Comparison of ENCODE assay signal across 22 cellular contexts in the genomic region with DNA sequence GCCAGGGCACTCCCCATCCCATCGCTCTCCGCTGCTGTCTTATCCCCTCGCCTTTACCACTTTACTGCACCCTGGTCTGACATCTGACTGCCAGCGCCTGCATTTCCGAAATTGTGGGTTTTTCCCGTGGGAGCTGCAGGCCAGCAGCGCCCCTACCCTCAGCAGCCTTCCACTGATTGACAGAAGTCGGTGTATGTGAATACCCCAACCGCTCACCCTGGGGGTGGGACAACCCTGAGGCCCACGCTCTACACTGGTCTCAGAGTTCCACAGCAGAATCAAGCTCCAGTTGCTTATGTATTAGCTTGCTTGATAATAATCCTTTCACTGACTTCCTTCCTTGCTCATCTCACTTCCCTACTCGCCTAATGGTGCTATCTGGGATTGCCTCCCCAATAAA.
"Had no signal": no experiment of that assay in that cellular context is flagged by ENCODE, and none has a peak within 500 bp of the region (broad histone marks: within the 10 kb centered on the region; RNA-seq: fewer than 3 reads in every experiment).

No MANE protein-coding gene starts in this region.

- H3K27ac Mint-ChIP-seq: dendritic cell treated with granulocyte-macrophage colony-stimulating factor and Interleukin-4, amounts not matched to agents 40 ng/mL and 50 ng/mL, for 4 days; effector memory CD8-positive, alpha-beta T cell; endodermal cell had no signal

- H3K9me3 ChIP-seq: colonic mucosa, gastrocnemius medialis, left lung, lower lobe of right lung had no signal

- ATAC-seq: effector memory CD8-positive, alpha-beta T cell; esophagus mucosa; gastrocnemius medialis; heart right ventricle; left cardiac atrium; left lung; left ventricle myocardium superior; lower lobe of right lung had no signal

- H3K4me3 ChIP-seq: colonic mucosa, gastrocnemius medialis, heart right ventricle, left lung, lower lobe of right lung had no signal

- H3K36me3 ChIP-seq: colonic mucosa, gastrocnemius medialis, heart right ventricle, left lung, lower lobe of right lung had no signal

- H3K9me3 Mint-ChIP-seq: dendritic cell treated with granulocyte-macrophage colony-stimulating factor and Interleukin-4, amounts not matched to agents 40 ng/mL and 50 ng/mL, for 4 days; effector memory CD8-positive, alpha-beta T cell; endodermal cell had no signal

- DNase-seq: cerebellar nuclear complex; colonic mucosa; cortex of kidney; effector CD8-positive, alpha-beta T cell; effector memory CD8-positive, alpha-beta T cell; endodermal cell; erythroblast; foreskin melanocyte; gastrocnemius medialis; glutamatergic neuron; head of caudate nucleus; heart right ventricle; hippocampal formation; left cardiac atrium; left lung; left ventricle myocardium superior; lower lobe of right lung; mesendoderm; midbrain had no signal

- H3K27me3 ChIP-seq: colonic mucosa, gastrocnemius medialis, heart right ventricle, left lung had no signal

- H3K4me3 Mint-ChIP-seq: dendritic cell treated with granulocyte-macrophage colony-stimulating factor and Interleukin-4, amounts not matched to agents 40 ng/mL and 50 ng/mL, for 4 days; effector memory CD8-positive, alpha-beta T cell; endodermal cell had no signal

- H3K27ac ChIP-seq: colonic mucosa, epithelial cell of prostate, gastrocnemius medialis, heart right ventricle, left lung, lower lobe of right lung had no signal

- H3K4me1 Mint-ChIP-seq: endodermal cell had no signal

- H3K27me3 Mint-ChIP-seq: effector memory CD8-positive, alpha-beta T cell had no signal

- H3K4me1 ChIP-seq: colonic mucosa, gastrocnemius medialis, left lung, lower lobe of right lung had no signal
